ENCODE assay signal across 9 cellular contexts in genomic region chr11:71999360-71999759, GRCh38. TPM values are rescaled to one million over a fixed set of nuclear protein-coding genes. Genes with fewer than 3 reads are reported as not detected.
A peak's percentile ranks its signal among the peaks of the same experiment; 100 is the strongest.
DNase-seq lines count a peak whose midpoint lies in the region; ATAC-seq and TF ChIP-seq lines count a peak whose summit lies in the region.
"Had no signal": no experiment of that assay in that cellular context is flagged by ENCODE, and none has a peak within 500 bp of the region (broad histone marks: within the 10 kb centered on the region; RNA-seq: fewer than 3 reads in every experiment).

No MANE protein-coding gene starts in this region.

- H3K27ac Mint-ChIP-seq in activated naive CD8-positive, alpha-beta T cell treated with anti-CD3 and anti-CD28 coated beads, Interleukin-2, amount 10 ng/mL, durations not matched to agents 7 days and 5 days: peak overlapping the region; percentile 96
- H3K27ac Mint-ChIP-seq in immature natural killer cell: peak overlapping the region; percentile 93 to 98 (median 94)
- peak overlapping the region; percentile 99 for H3K27ac Mint-ChIP-seq in stimulated activated memory B cell treated with anti-CD40 and anti-IgM and Interleukin-4, amounts not matched to agents 10 μg/mL and 1 μg/mL and 100 μg/mL, for 72 hours

- no peak for ATAC-seq in activated naive CD8-positive, alpha-beta T cell treated with anti-CD3 and anti-CD28 coated beads, Interleukin-2, amount 10 ng/mL, durations not matched to agents 7 days and 5 days (ENCODE audit: low read depth)
- no peak for ATAC-seq in stimulated activated memory B cell treated with anti-CD40 and anti-IgM and Interleukin-4, amounts not matched to agents 10 μg/mL and 1 μg/mL and 100 μg/mL, for 72 hours
- no peak for ATAC-seq in PC-3

- H3K4me3 Mint-ChIP-seq in activated naive CD8-positive, alpha-beta T cell treated with anti-CD3 and anti-CD28 coated beads, Interleukin-2, amount 10 ng/mL, durations not matched to agents 7 days and 5 days: peak overlapping the region; percentile 86
- H3K4me3 Mint-ChIP-seq in immature natural killer cell: peak overlapping the region; percentile 84 to 96 (median 88)
- peak overlapping the region; percentile 91 for H3K4me3 Mint-ChIP-seq in stimulated activated memory B cell treated with anti-CD40 and anti-IgM and Interleukin-4, amounts not matched to agents 10 μg/mL and 1 μg/mL and 100 μg/mL, for 72 hours

- H4K20me1 ChIP-seq in PC-3 (ENCODE audit: low read length): no peaks in the 10 kb centered on the region

- no TSS peak for BruUV-seq in PC-3 (replicated peaks; lab: Mats Ljungman, UMichigan)

- no peaks in the 10 kb centered on the region for H3K9me2 ChIP-seq in PC-3 (replicated peaks; ENCODE audit: low read length)

- H2AFZ ChIP-seq in PC-3 (ENCODE audit: low read length): no peak overlapping the region

- H3K9me3 ChIP-seq in HEK293 (ENCODE audit: control insufficient read depth, insufficient read depth, low read depth, low read length) (no peaks in the 10 kb centered on the region), PC-3 (ENCODE audit: low read length) (no peaks in the 10 kb centered on the region)

- no peak overlapping the region for H3K9ac ChIP-seq in PC-3 (ENCODE audit: low read length)

- peaks cover 24% of the 10 kb centered on the region for H3K4me1 Mint-ChIP-seq in activated naive CD8-positive, alpha-beta T cell treated with anti-CD3 and anti-CD28 coated beads, Interleukin-2, amount 10 ng/mL, durations not matched to agents 7 days and 5 days
- peaks cover 32 to 34% of the 10 kb centered on the region in 2 donors for H3K4me1 Mint-ChIP-seq in immature natural killer cell
- peaks cover 65% of the 10 kb centered on the region for H3K4me1 Mint-ChIP-seq in stimulated activated memory B cell treated with anti-CD40 and anti-IgM and Interleukin-4, amounts not matched to agents 10 μg/mL and 1 μg/mL and 100 μg/mL, for 72 hours

- H3K36me3 Mint-ChIP-seq in activated naive CD8-positive, alpha-beta T cell treated with anti-CD3 and anti-CD28 coated beads, Interleukin-2, amount 10 ng/mL, durations not matched to agents 7 days and 5 days: peaks cover 12% of the 10 kb centered on the region
- H3K36me3 Mint-ChIP-seq in immature natural killer cell: peaks cover 15 to 25% (median 20%) of the 10 kb centered on the region in 3 donors
- H3K36me3 Mint-ChIP-seq in stimulated activated memory B cell treated with anti-CD40 and anti-IgM and Interleukin-4, amounts not matched to agents 10 μg/mL and 1 μg/mL and 100 μg/mL, for 72 hours: peaks cover 84% of the 10 kb centered on the region

- CTCF ChIA-PET in HEK293 (lab: Yijun Ruan, JAX): interaction anchor here (1.0 to 1.3 kb wide), 2 partner anchors 21 to 22 kb away, joined by 4 to 6 read pairs; no protein-coding TSS in a partner anchor
- CTCF ChIA-PET in PC-3 (lab: Charles Lee): no interaction called here

- intact Hi-C loops in PC-3 (cut with micrococcal nuclease): no loop called here

- POLR2A ChIA-PET in HEK293 (lab: Yijun Ruan, JAX): interaction anchor here (0.6 to 1.8 kb wide), 2 partner anchors 15 to 16 kb away, joined by 3 to 4 read pairs; no protein-coding TSS in a partner anchor
- POLR2A ChIA-PET in activated naive CD8-positive, alpha-beta T cell treated with anti-CD3 and anti-CD28 coated beads, Interleukin-2, amount 10 ng/mL, durations not matched to agents 7 days and 5 days (lab: Charles Lee): interaction anchor here (0.6 to 1.7 kb wide), 5 partner anchors 13 to 113 kb away, joined by 3 to 4 read pairs (median 3); partner anchors contain the start of gene ANAPC15
- POLR2A ChIA-PET in PC-3 (lab: Charles Lee; ENCODE audit: unreplicated experiment): no interaction called here

- no peaks in the 10 kb centered on the region for H3K9me3 Mint-ChIP-seq in activated naive CD8-positive, alpha-beta T cell treated with anti-CD3 and anti-CD28 coated beads, Interleukin-2, amount 10 ng/mL, durations not matched to agents 7 days and 5 days
- no peaks in the 10 kb centered on the region for H3K9me3 Mint-ChIP-seq in immature natural killer cell
- no peaks in the 10 kb centered on the region for H3K9me3 Mint-ChIP-seq in stimulated activated memory B cell treated with anti-CD40 and anti-IgM and Interleukin-4, amounts not matched to agents 10 μg/mL and 1 μg/mL and 100 μg/mL, for 72 hours

- no peak overlapping the region for H3K4me2 ChIP-seq in PC-3 (ENCODE audit: low read length)

- no peaks in the 10 kb centered on the region for H3K27me3 ChIP-seq in PC-3 (ENCODE audit: low read length)

- DNase-seq in activated naive CD8-positive, alpha-beta T cell treated with anti-CD3 and anti-CD28 coated beads, Interleukin-2, amount 10 ng/mL, durations not matched to agents 7 days and 5 days: no peak
- DNase-seq in immature natural killer cell: no peak
- DNase-seq in NCI-H226: no peak
- DNase-seq in nucleus accumbens (lab: John Stamatoyannopoulos, UW): no peak
- no peak for DNase-seq in hippocampal formation (lab: John Stamatoyannopoulos, UW)
- DNase-seq in PC-3: no peak
- DNase-seq: activated CD4-positive, alpha-beta T cell treated with anti-CD3 and anti-CD28 coated beads, Interleukin-2, amount 50 U/mL, for 4 hours had no signal

- H3K27ac ChIP-seq in HEK293 (ENCODE audit: extremely low read depth, low read depth, low read length) (no peak overlapping the region), PC-3 (ENCODE audit: low read length) (no peak overlapping the region)

- H3K4me1 ChIP-seq in HEK293 (ENCODE audit: control insufficient read depth, insufficient read depth, low read length) (no peaks in the 10 kb centered on the region), PC-3 (ENCODE audit: insufficient read depth, low read length) (no peaks in the 10 kb centered on the region)

- no peak for TF ChIP-seq CTCF in HEK293 (tag by site-specific recombination; IDR thresholded peaks at IDR 0.05)
- no peak for TF ChIP-seq CTCF in PC-3 (conservative IDR thresholded peaks at IDR 0.05; ENCODE audit: low read depth, low read length)

- H3K79me2 ChIP-seq in PC-3 (ENCODE audit: low read length): no peaks in the 10 kb centered on the region

- H3K4me3 ChIP-seq in HEK293 (ENCODE audit: low read depth, low read length) (no peak overlapping the region), PC-3 (ENCODE audit: low read length) (no peak overlapping the region)

- H3K27me3 Mint-ChIP-seq in activated naive CD8-positive, alpha-beta T cell treated with anti-CD3 and anti-CD28 coated beads, Interleukin-2, amount 10 ng/mL, durations not matched to agents 7 days and 5 days: no peaks in the 10 kb centered on the region
- H3K27me3 Mint-ChIP-seq in immature natural killer cell (ENCODE audit: low read depth in 3 of 3): peaks cover 2 to 8% (median 5%) of the 10 kb centered on the region in 3 donors
- H3K27me3 Mint-ChIP-seq in stimulated activated memory B cell treated with anti-CD40 and anti-IgM and Interleukin-4, amounts not matched to agents 10 μg/mL and 1 μg/mL and 100 μg/mL, for 72 hours: no peaks in the 10 kb centered on the region

- H3K36me3 ChIP-seq in HEK293 (ENCODE audit: control insufficient read depth in 2 of 2, insufficient read depth in 1 of 2, low read length in 2 of 2): peaks cover 0 to 62% of the 10 kb centered on the region in 2 experiments; a peak in 1 of 3 replicates
- peaks cover 23% of the 10 kb centered on the region for H3K36me3 ChIP-seq in PC-3 (ENCODE audit: low read depth, low read length)

- no peaks in the 10 kb centered on the region for H3F3A ChIP-seq in PC-3 (ENCODE audit: low read length, unreplicated experiment)

TF ChIP-seq in HEK293, 187 proteins besides CTCF, POLR2A, EP300 and RAD21:
- TF ChIP-seq BCL11B (tag by site-specific recombination; IDR thresholded peaks at IDR 0.05; ENCODE audit: low read depth) (no peak), PRDM1 (tag by site-specific recombination; IDR thresholded peaks at IDR 0.05) (peak; percentile 20; the same call in 1 of the 2 replicates)
TF ChIP-seq in HEK293: peak in this region for 1.

RNA-seq across cellular contexts. Expression of gene IL18BP, which starts 0.7 kb away (rescaled TPM):
- 10 to 100 TPM; 21.2 to 22.9 TPM for total RNA-seq in activated naive CD8-positive, alpha-beta T cell treated with anti-CD3 and anti-CD28 coated beads, Interleukin-2, amount 10 ng/mL, durations not matched to agents 7 days and 5 days
- 10 to 100 TPM in 1 of 3 donors, 1 to 10 TPM in 2; 6.0 to 22.6 (median 8.6) TPM for polyA plus RNA-seq in immature natural killer cell
- 6.5 and 7.2 TPM in 2 replicates for total RNA-seq in PC-3 (2014; rRNA removed)
